Comparison of ENCODE assay signal across 8 cellular contexts in genomic region chr16:56643080-56643778, GRCh38. TPM values are rescaled to one million over a fixed set of nuclear protein-coding genes. Genes with fewer than 3 reads are reported as not detected.
A peak's percentile ranks its signal among the peaks of the same experiment; 100 is the strongest.
DNase-seq lines count a peak whose midpoint lies in the region; FAIRE-seq and TF ChIP-seq lines count a peak whose summit lies in the region.

No MANE protein-coding gene starts in this region.

- H3K36me3 Mint-ChIP-seq in HFFc6 (ENCODE audit: low read depth) (no peaks in the 10 kb centered on the region), astrocyte (ENCODE audit: low read depth, unreplicated experiment) (no peaks in the 10 kb centered on the region)

- DNase-seq in CD1c-positive myeloid dendritic cell (ENCODE audit: extremely low spot score) (peak; percentile 86), HFFc6 (peak; percentile 17), SW480 (ENCODE audit: low spot score) (peak; percentile 54), astrocyte (ENCODE audit: low read depth) (peak; percentile 17), iris pigment epithelial cell (ENCODE audit: low read depth) (peak; percentile 58), GF-D8 (lab: John Stamatoyannopoulos, UW) (no peak), NCI-H1105 (lab: John Stamatoyannopoulos, UW) (no peak)
- DNase-seq in stimulated activated CD4-positive, alpha-beta T cell treated with anti-CD3 and anti-CD28 coated beads, Interleukin-1b, Interleukin-23, amount 100 ng/mL, for 24 hours (ENCODE audit: low read depth in 4 of 4, low spot score in 1 of 4), result peak in 3 of 4 experiments; percentile 47 to 72 (median 59)

- peaks cover 13% of the 10 kb centered on the region for H3K4me1 Mint-ChIP-seq in HFFc6 (ENCODE audit: low read depth)
- H3K4me1 Mint-ChIP-seq in astrocyte (ENCODE audit: low read depth, unreplicated experiment), result no peaks in the 10 kb centered on the region

- no peak overlapping the region for H3K4me3 ChIP-seq in astrocyte (ENCODE audit: insufficient read depth, low read depth, low read length)

- peak overlapping the region; percentile 38 for H2AFZ ChIP-seq in astrocyte (ENCODE audit: low read depth, low read length)

- peak overlapping the region; percentile 66 for H3K4me3 Mint-ChIP-seq in HFFc6
- H3K4me3 Mint-ChIP-seq in astrocyte (ENCODE audit: unreplicated experiment), result no peak overlapping the region

- H3K4me1 ChIP-seq in astrocyte (ENCODE audit: insufficient read depth, low read length), result peaks cover 10% of the 10 kb centered on the region

- no peaks in the 10 kb centered on the region for H4K20me1 ChIP-seq in astrocyte (ENCODE audit: insufficient read depth, low read length)

- peak overlapping the region; percentile 61 for H3K4me2 ChIP-seq in astrocyte (ENCODE audit: low read length)

- H3K9me3 Mint-ChIP-seq in HFFc6, result no peaks in the 10 kb centered on the region
- no peaks in the 10 kb centered on the region for H3K9me3 Mint-ChIP-seq in astrocyte (ENCODE audit: unreplicated experiment)

- peak; percentile 52 for TF ChIP-seq CTCF in HFFc6 (IDR thresholded peaks at IDR 0.05)
- no peak for TF ChIP-seq CTCF in astrocyte (IDR thresholded peaks at IDR 0.05; ENCODE audit: insufficient read depth, low read depth, low read length)

- no peaks in the 10 kb centered on the region for H3K36me3 ChIP-seq in astrocyte (ENCODE audit: insufficient read depth, low read length)

- peaks cover 100% of the 10 kb centered on the region for H3K27me3 ChIP-seq in astrocyte (ENCODE audit: insufficient read depth, low read length)

- H3K27me3 Mint-ChIP-seq in HFFc6 (ENCODE audit: insufficient read depth), result peaks cover 76% of the 10 kb centered on the region
- H3K27me3 Mint-ChIP-seq in astrocyte (ENCODE audit: low read depth, unreplicated experiment), result peaks cover 91% of the 10 kb centered on the region

- no peak for FAIRE-seq in astrocyte (lab: Jason Lieb, UNC)

- no peak overlapping the region for H3K27ac Mint-ChIP-seq in HFFc6
- H3K27ac Mint-ChIP-seq in astrocyte (ENCODE audit: unreplicated experiment), result no peak overlapping the region

- no peak overlapping the region for H3K27ac ChIP-seq in astrocyte (ENCODE audit: low read depth, low read length)

- H3K9me3 ChIP-seq in astrocyte (ENCODE audit: insufficient read depth, low read depth, low read length), result no peaks in the 10 kb centered on the region

- no peak overlapping the region for H3K9ac ChIP-seq in astrocyte (ENCODE audit: low read length)

- no peaks in the 10 kb centered on the region for H3K79me2 ChIP-seq in astrocyte (ENCODE audit: insufficient read depth, low read length)

RNA-seq across cellular contexts. Expression of gene MT1A, which starts 4.8 kb away (rescaled TPM):
- total RNA-seq in HFFc6 (2021; fragmentation: NEBNext Ultra II Directional; extraction: Animal tissue kit (Norgen Biotek cat#: 25700)), result 1 to 10 TPM in 1 of 6 experiments, under 1 TPM in 1, not detected in 4; 0.50 to 1.5 TPM
- not detected in 2 replicates for total RNA-seq in astrocyte

RNA-seq across cellular contexts. Expression of gene MT1B, which starts 8.5 kb away (rescaled TPM):
- not detected for total RNA-seq in HFFc6 (2021; fragmentation: NEBNext Ultra II Directional; extraction: Animal tissue kit (Norgen Biotek cat#: 25700))
- not detected in 2 replicates for total RNA-seq in astrocyte

RNA-seq across cellular contexts. Expression of gene MT1M, which starts 10.8 kb away (rescaled TPM):
- under 1 TPM in 5 of 6 experiments, not detected in 1; 0.21 to 0.41 (median 0.28) TPM for total RNA-seq in HFFc6 (2021; fragmentation: NEBNext Ultra II Directional; extraction: Animal tissue kit (Norgen Biotek cat#: 25700))
- not detected in 2 replicates for total RNA-seq in astrocyte

RNA-seq across cellular contexts. Expression of gene MT1F, which starts 14.5 kb away (rescaled TPM):
- not detected for total RNA-seq in HFFc6 (2021; fragmentation: NEBNext Ultra II Directional; extraction: Animal tissue kit (Norgen Biotek cat#: 25700))
- total RNA-seq in astrocyte, result not detected in 2 replicates

RNA-seq across cellular contexts. Expression of gene MT1E, which starts 17.6 kb away (rescaled TPM):
- 100 to 1,000 TPM; 192 to 469 (median 458) TPM for total RNA-seq in HFFc6 (2021; fragmentation: NEBNext Ultra II Directional; extraction: Animal tissue kit (Norgen Biotek cat#: 25700))
- 10.7 and 11.9 TPM in 2 replicates for total RNA-seq in astrocyte

Comparison
In these comparisons a context has a peak if more than half of its experiments do, and no peak if none do; other contexts are left out.
1. DNase-seq: peak in CD1c-positive myeloid dendritic cell (single experiment), HFFc6 (single experiment), SW480 (single experiment), astrocyte (single experiment), iris pigment epithelial cell (single experiment) and stimulated activated CD4-positive, alpha-beta T cell treated with anti-CD3 and anti-CD28 coated beads, Interleukin-1b, Interleukin-23, amount 100 ng/mL, for 24 hours (3 of 4); none in GF-D8 (single experiment) and NCI-H1105 (single experiment).